ENCODE assay signal across 25 cellular contexts in genomic region chr5:79759848-79760247, GRCh38.
"Had no signal": no experiment of that assay in that cellular context is flagged by ENCODE, and none has a peak within 500 bp of the region (broad histone marks: within the 10 kb centered on the region; RNA-seq: fewer than 3 reads in every experiment).

No MANE protein-coding gene starts in this region.

- H3K4me1 ChIP-seq: right atrium auricular region, stomach, testis, upper lobe of left lung, vagina had no signal

- H3K4me1 Mint-ChIP-seq: nephron; neural crest cell; stimulated activated naive B cell treated with anti-CD40 and anti-IgM and Interleukin-4, amounts not matched to agents 10 μg/mL and 1 μg/mL and 100 μg/mL, for 72 hours had no signal

- H3K27me3 ChIP-seq: hepatocyte, pancreas, right atrium auricular region, stomach, testis, thyroid gland, transverse colon, upper lobe of left lung, vagina had no signal

- H3K9me3 Mint-ChIP-seq: neural crest cell had no signal

- H3K4me3 Mint-ChIP-seq: mesothelial cell of epicardium; naive thymus-derived CD4-positive, alpha-beta T cell; nephron; neural crest cell; stimulated activated naive B cell treated with anti-CD40 and anti-IgM and Interleukin-4, amounts not matched to agents 10 μg/mL and 1 μg/mL and 100 μg/mL, for 72 hours had no signal

- H3K9me3 ChIP-seq: mucosa of descending colon, pancreas, right atrium auricular region, stomach, testis, thyroid gland, transverse colon, upper lobe of left lung, vagina had no signal

- H3K79me2 ChIP-seq: hepatocyte had no signal

- H3K4me2 ChIP-seq: hepatocyte had no signal

- ATAC-seq: mucosa of descending colon; naive thymus-derived CD4-positive, alpha-beta T cell; pancreas; sciatic nerve; stimulated activated naive B cell treated with anti-CD40 and anti-IgM and Interleukin-4, amounts not matched to agents 10 μg/mL and 1 μg/mL and 100 μg/mL, for 72 hours; stimulated activated naive CD8-positive, alpha-beta T cell treated with anti-CD3 and anti-CD28 coated beads, Interleukin-15, Interleukin-2, amounts not matched to agents 100 U/mL and 50 U/mL, for 24 hours had no signal

- DNase-seq: islet precursor cell; mesendoderm; mucosa of descending colon; naive thymus-derived CD4-positive, alpha-beta T cell; pancreas; stimulated activated CD4-positive, alpha-beta T cell treated with anti-CD3 and anti-CD28 coated beads, Interleukin-12 subunit alpha, Interleukin-12 subunit beta, amount 100 ng/mL, for 4 hours; stimulated activated CD4-positive, alpha-beta T cell treated with anti-CD3 and anti-CD28 coated beads, Interleukin-15, amount 100 ng/mL, for 24 hours; stimulated activated CD4-positive, alpha-beta T cell treated with anti-CD3 and anti-CD28 coated beads, Interleukin-2, amount 100 ng/mL, for 24 hours; stimulated activated CD4-positive, alpha-beta T cell treated with anti-CD3 and anti-CD28 coated beads, Interleukin-4, amount 100 ng/mL, for 1 hour; stimulated activated naive B cell treated with anti-CD40 and anti-IgM and Interleukin-4, amounts not matched to agents 10 μg/mL and 1 μg/mL and 100 μg/mL, for 72 hours; stimulated activated naive CD8-positive, alpha-beta T cell treated with anti-CD3 and anti-CD28 coated beads, Interleukin-15, Interleukin-2, amounts not matched to agents 100 U/mL and 50 U/mL, for 24 hours; stomach; testis; transverse colon; upper lobe of left lung had no signal

- H3K36me3 ChIP-seq: pancreas, thyroid gland, transverse colon, upper lobe of left lung, vagina had no signal

- H3K4me3 ChIP-seq: hepatocyte, lung, mucosa of descending colon, pancreas, right atrium auricular region, skin epidermis, stomach, testis, thyroid gland, transverse colon, upper lobe of left lung, vagina had no signal

- H3K36me3 Mint-ChIP-seq: naive thymus-derived CD4-positive, alpha-beta T cell; stimulated activated naive B cell treated with anti-CD40 and anti-IgM and Interleukin-4, amounts not matched to agents 10 μg/mL and 1 μg/mL and 100 μg/mL, for 72 hours had no signal

- H3K27ac Mint-ChIP-seq: mesothelial cell of epicardium; nephron; stimulated activated naive B cell treated with anti-CD40 and anti-IgM and Interleukin-4, amounts not matched to agents 10 μg/mL and 1 μg/mL and 100 μg/mL, for 72 hours had no signal

- H3K27ac ChIP-seq: hepatocyte, pancreas, right atrium auricular region, stomach, testis, transverse colon, upper lobe of left lung, vagina had no signal

- H2AFZ ChIP-seq: hepatocyte had no signal

- H3K27me3 Mint-ChIP-seq: naive thymus-derived CD4-positive, alpha-beta T cell had no signal
